ENCODE assay signal across 11 cellular contexts in the genomic region with DNA sequence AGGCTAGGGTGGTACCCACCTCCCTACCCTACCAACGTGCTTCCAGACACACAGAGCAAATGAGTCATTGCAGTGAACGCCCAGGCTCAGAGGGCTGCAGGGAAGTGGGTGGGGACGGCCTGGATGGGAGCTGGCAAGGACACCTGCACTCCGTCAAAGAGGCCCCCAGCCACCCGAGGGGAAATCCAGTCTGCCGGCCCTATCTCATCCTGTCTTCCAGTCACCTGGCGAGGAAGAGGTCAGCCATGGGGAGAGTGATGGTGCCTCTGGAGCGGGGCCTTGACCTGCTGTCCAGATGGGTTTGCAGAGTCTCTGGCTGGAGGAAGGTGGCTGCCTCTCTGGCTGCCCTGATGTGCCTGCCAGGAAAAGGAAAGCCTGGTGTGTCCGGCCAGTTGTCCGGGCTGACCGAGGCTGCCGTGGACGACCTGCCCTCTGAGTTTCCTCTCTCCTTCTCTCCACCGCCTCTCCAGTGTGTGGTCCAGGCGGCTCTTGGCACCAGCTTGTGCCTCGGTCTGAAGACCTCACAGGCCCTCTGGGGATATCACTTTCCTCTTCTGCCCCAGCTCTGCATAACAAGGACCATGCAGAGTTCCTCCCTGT.
DNase-seq lines count a peak whose midpoint lies in the region; ATAC-seq, FAIRE-seq and TF ChIP-seq lines count a peak whose summit lies in the region.
"Had no signal": no experiment of that assay in that cellular context is flagged by ENCODE, and none has a peak within 500 bp of the region (broad histone marks: within the 10 kb centered on the region; RNA-seq: fewer than 3 reads in every experiment).

No MANE protein-coding gene starts in this region.

- no peaks in the 10 kb centered on the region for H3K79me2 ChIP-seq in keratinocyte (ENCODE audit: control insufficient read depth, insufficient read depth, low read length)

- no peaks in the 10 kb centered on the region for H3K36me3 ChIP-seq in keratinocyte (ENCODE audit: control insufficient read depth in 2 of 2, extremely low read depth in 1 of 2, insufficient read depth in 2 of 2, low read length in 2 of 2)
- no peaks in the 10 kb centered on the region for H3K36me3 ChIP-seq in spleen

- H3K4me3 ChIP-seq in keratinocyte (ENCODE audit: control insufficient read depth in 2 of 3, extremely low read depth in 1 of 3, insufficient read depth in 2 of 3, low read depth in 1 of 3, low read length in 3 of 3) (peak overlapping the region in 1 of 3 experiments; percentile 38), spleen (no peak overlapping the region)
- H3K4me3 ChIP-seq: GM12878 had no signal

- FAIRE-seq in keratinocyte (lab: Jason Lieb, UNC), result peak; percentile 99
- FAIRE-seq: GM12878 had no signal

- no peaks in the 10 kb centered on the region for H3K27me3 ChIP-seq in keratinocyte (ENCODE audit: control insufficient read depth, extremely low read depth, insufficient read depth, low read length)
- no peaks in the 10 kb centered on the region for H3K27me3 ChIP-seq in spleen (replicated peaks in 1 of 7)

- TF ChIP-seq POLR2A in spleen (IDR thresholded peaks at IDR 0.05), result no peak

- peaks cover 2% of the 10 kb centered on the region for H3K9me1 ChIP-seq in keratinocyte (ENCODE audit: control insufficient read depth, extremely low read depth, insufficient read depth, low read length)

- no peak for ATAC-seq in HG03196 (IDR thresholded peaks at IDR 0.05; ENCODE audit: unreplicated experiment)
- ATAC-seq: GM12878 had no signal

- intact Hi-C loops in spleen (cut with DNase I; ENCODE audit: low total_unique reads), result no loop called here

- peak overlapping the region; percentile 28 for H3K9ac ChIP-seq in keratinocyte (ENCODE audit: control insufficient read depth, extremely low read depth, insufficient read depth, low read length)

- 57 to 74% (median 71%) methylated on average over 11 to 16 of the region's 16 CpGs for WGBS in spleen, 5 donors

- H2AFZ ChIP-seq in keratinocyte (ENCODE audit: control insufficient read depth, low read length), result peak overlapping the region; percentile 72

- H3K27ac ChIP-seq in VCaP (peak overlapping the region; percentile 52), keratinocyte (ENCODE audit: control insufficient read depth, insufficient read depth, low read length) (peak overlapping the region; percentile 59), spleen (peak overlapping the region in 4 of 8 donors; percentile 12 to 71 (median 34))

- dilution Hi-C loops in keratinocyte (cut with MboI; ENCODE audit: extremely low pct_ligation_motif_present, low sequenced_read_pairs), result no loop called here

- TF ChIP-seq CTCF in VCaP (conservative IDR thresholded peaks at IDR 0.05) (no peak), keratinocyte (optimal IDR thresholded peaks at IDR 0.05 in 1 of 3, IDR thresholded peaks at IDR 0.05 in 1 of 3, conservative IDR thresholded peaks at IDR 0.05 in 1 of 3; ENCODE audit: extremely low read depth in 1 of 3, insufficient read depth in 2 of 3, low read length in 3 of 3) (no peak), spleen (IDR thresholded peaks at IDR 0.05 in 8 of 11, conservative IDR thresholded peaks at IDR 0.05 in 3 of 11) (no peak)

- peak; percentile 40 for DNase-seq in NCI-H226
- DNase-seq in keratinocyte (ENCODE audit: low read depth, low spot score), result no peak
- peak; percentile 87 for DNase-seq in spleen
- no peak for DNase-seq in iPS-NIHi11 (ENCODE audit: low spot score)
- DNase-seq in superior temporal gyrus (ENCODE audit: extremely low spot score), result no peak
- DNase-seq: activated T-cell treated with anti-CD3 and anti-CD28 coated beads for 4 hours, NCI-H1048, retina had no signal

- H4K20me1 ChIP-seq in keratinocyte (ENCODE audit: control insufficient read depth, extremely low read depth, insufficient read depth, low read length), result no peaks in the 10 kb centered on the region

- H3K4me1 ChIP-seq in keratinocyte (ENCODE audit: control insufficient read depth, extremely low read depth, insufficient read depth, low read length) (peaks cover 50% of the 10 kb centered on the region), spleen (peaks cover 0 to 21% (median 15%) of the 10 kb centered on the region in 6 donors)

- no peaks in the 10 kb centered on the region for H3K9me3 ChIP-seq in keratinocyte (ENCODE audit: control insufficient read depth, low read depth, low read length)
- no peaks in the 10 kb centered on the region for H3K9me3 ChIP-seq in spleen

- peak overlapping the region; percentile 70 for H3K4me2 ChIP-seq in keratinocyte (ENCODE audit: control insufficient read depth, extremely low read depth, insufficient read depth, low read depth, low read length)

Comparison
In these comparisons a context has a peak if more than half of its experiments do, and no peak if none do; other contexts are left out.
1. DNase-seq: peak in NCI-H226 (single experiment) and spleen (single experiment); none in keratinocyte (single experiment), iPS-NIHi11 (single experiment) and superior temporal gyrus (single experiment).